ENCODE assay signal across 15 cellular contexts in genomic region chr14:61586539-61587396, GRCh38.
DNase-seq lines count a peak whose midpoint lies in the region; ATAC-seq, FAIRE-seq and TF ChIP-seq lines count a peak whose summit lies in the region.
"Had no signal": no experiment of that assay in that cellular context is flagged by ENCODE, and none has a peak within 500 bp of the region (broad histone marks: within the 10 kb centered on the region; RNA-seq: fewer than 3 reads in every experiment).

No MANE protein-coding gene starts in this region.

- H3K36me3 ChIP-seq in muscle layer of duodenum (ENCODE audit: control insufficient read depth in 1 of 2, insufficient read depth in 2 of 2, low read length in 2 of 2): peaks cover 0 to 5% of the 10 kb centered on the region in 2 donors
- H3K36me3 ChIP-seq: cardiac muscle cell, Peyer's patch had no signal

- TF ChIP-seq CTCF in epithelial cell of esophagus (IDR thresholded peaks at IDR 0.05; ENCODE audit: insufficient read depth, low read depth, low read length, missing control alignments): no peak

- H3K27ac ChIP-seq in muscle layer of duodenum (ENCODE audit: low read length): peak overlapping the region; percentile 81
- H3K27ac ChIP-seq: cardiac muscle cell had no signal

- no peaks in the 10 kb centered on the region for H3K9me3 Mint-ChIP-seq in stimulated activated effector memory CD8-positive, alpha-beta T cell treated with anti-CD3 and anti-CD28 coated beads, Interleukin-12 subunit alpha, Interleukin-12 subunit beta, amount 100 ng/mL, for 72 hours

- H3K36me3 Mint-ChIP-seq in stimulated activated effector memory CD8-positive, alpha-beta T cell treated with anti-CD3 and anti-CD28 coated beads, Interleukin-12 subunit alpha, Interleukin-12 subunit beta, amount 100 ng/mL, for 72 hours: no peaks in the 10 kb centered on the region

- H3K4me3 ChIP-seq in epithelial cell of esophagus (ENCODE audit: low read length) (no peak overlapping the region), muscle layer of duodenum (ENCODE audit: low read depth in 1 of 2, low read length in 2 of 2) (no peak overlapping the region)
- H3K4me3 ChIP-seq: cardiac muscle cell, Peyer's patch had no signal

- no peaks in the 10 kb centered on the region for H3K27me3 ChIP-seq in muscle layer of duodenum (ENCODE audit: low read depth, low read length)
- H3K27me3 ChIP-seq: cardiac muscle cell, Peyer's patch had no signal

- no peak for DNase-seq in Right ventricle myocardium inferior (ENCODE audit: missing footprints)
- no peak for DNase-seq in cardiac septum (ENCODE audit: low spot score)
- peak; percentile 69 for DNase-seq in epithelial cell of esophagus (ENCODE audit: low read depth)
- no peak for DNase-seq in urothelium cell line (ENCODE audit: low spot score)
- no peak for DNase-seq in stimulated activated effector memory CD8-positive, alpha-beta T cell treated with anti-CD3 and anti-CD28 coated beads, Interleukin-12 subunit alpha, Interleukin-12 subunit beta, amount 100 ng/mL, for 72 hours (ENCODE audit: low spot score in 2 of 2)
- DNase-seq in pons (ENCODE audit: low spot score): no peak
- DNase-seq: 8988T; activated CD8-positive, alpha-beta memory T cell treated with anti-CD3 and anti-CD28 coated beads, Interleukin-2, amount 50 U/mL, for 48 hours; DMS79 treated with DMSO at 0.1 percent for 48 hours; naive thymus-derived CD4-positive, alpha-beta T cell; Peyer's patch; stimulated activated CD4-positive, alpha-beta T cell treated with anti-CD3 and anti-CD28 coated beads, Interleukin-4, amount 100 ng/mL, for 1 hour had no signal

- peak; percentile 24 for ATAC-seq in Right ventricle myocardium inferior
- no peak for ATAC-seq in GM19328 (IDR thresholded peaks at IDR 0.05; ENCODE audit: unreplicated experiment)
- ATAC-seq in stimulated activated effector memory CD8-positive, alpha-beta T cell treated with anti-CD3 and anti-CD28 coated beads, Interleukin-12 subunit alpha, Interleukin-12 subunit beta, amount 100 ng/mL, for 72 hours: no peak
- ATAC-seq: naive thymus-derived CD4-positive, alpha-beta T cell had no signal

- no peak overlapping the region for H3K27ac Mint-ChIP-seq in stimulated activated effector memory CD8-positive, alpha-beta T cell treated with anti-CD3 and anti-CD28 coated beads, Interleukin-12 subunit alpha, Interleukin-12 subunit beta, amount 100 ng/mL, for 72 hours

- H3K4me1 ChIP-seq in muscle layer of duodenum (ENCODE audit: control insufficient read depth in 1 of 2, insufficient read depth in 2 of 2, low read length in 2 of 2): peaks cover 8% of the 10 kb centered on the region in 2 donors

- no peak overlapping the region for H3K4me3 Mint-ChIP-seq in stimulated activated effector memory CD8-positive, alpha-beta T cell treated with anti-CD3 and anti-CD28 coated beads, Interleukin-12 subunit alpha, Interleukin-12 subunit beta, amount 100 ng/mL, for 72 hours
- H3K4me3 Mint-ChIP-seq: naive thymus-derived CD4-positive, alpha-beta T cell had no signal

- H3K9me3 ChIP-seq in muscle layer of duodenum (ENCODE audit: control insufficient read depth in 1 of 2, low read length in 2 of 2): no peaks in the 10 kb centered on the region
- H3K9me3 ChIP-seq: Peyer's patch had no signal

- peak; percentile 35 for FAIRE-seq in urothelium cell line (lab: Jason Lieb, UNC)

- intact Hi-C loops in Right ventricle myocardium inferior (cut with DNase I): loop anchor here (5.0 kb wide), 2 partner anchors 109 to 111 kb away; partner anchors contain the start of gene HIF1A
- intact Hi-C loops in cardiac septum (cut with DNase I): loop anchor here (5.0 kb wide), 1 partner anchor 109 kb away; no protein-coding TSS in a partner anchor

- H3K4me1 Mint-ChIP-seq in stimulated activated effector memory CD8-positive, alpha-beta T cell treated with anti-CD3 and anti-CD28 coated beads, Interleukin-12 subunit alpha, Interleukin-12 subunit beta, amount 100 ng/mL, for 72 hours: peaks cover 24% of the 10 kb centered on the region
